1 cellular context compared by ENCODE assay signal in genomic region chr2:85828725-85829124, GRCh38.
TF ChIP-seq lines count a peak whose summit lies in the region.

No MANE protein-coding gene starts in this region.

TF ChIP-seq in K562, 482 proteins besides CTCF, POLR2A, EP300 and RAD21 (continued from another document and continues in another):
- TF ChIP-seq ATF4 (CRISPR knock-in tag; IDR thresholded peaks at IDR 0.05) (peak; percentile 93), ETV1 (tag; conservative IDR thresholded peaks at IDR 0.05; ENCODE audit: low read depth) (peak; percentile 32; the same call in 1 of the 2 replicates), BCOR (IDR thresholded peaks at IDR 0.05) (no peak), HDAC8 (tag; IDR thresholded peaks at IDR 0.05) (peak; percentile 85), CBFB (CRISPR knock-in tag; IDR thresholded peaks at IDR 0.05) (no peak), CBFA2T2 (conservative IDR thresholded peaks at IDR 0.05) (no peak), ZNF76 (CRISPR knock-in tag; IDR thresholded peaks at IDR 0.05; ENCODE audit: borderline replicate concordance) (peak; percentile 59), L3MBTL2 (IDR thresholded peaks at IDR 0.05) (peak; percentile 67), TCFL5 (CRISPR knock-in tag; conservative IDR thresholded peaks at IDR 0.05) (no peak), ZNF766 (CRISPR knock-in tag; conservative IDR thresholded peaks at IDR 0.05) (peak; percentile 68), ZNF174 (CRISPR knock-in tag; IDR thresholded peaks at IDR 0.05) (no peak), CTBP1 (IDR thresholded peaks at IDR 0.05; ENCODE audit: borderline replicate concordance) (peak; percentile 15; the same call in 1 of the 2 replicates), JUND (IDR thresholded peaks at IDR 0.05; ENCODE audit: borderline replicate concordance, low read depth, low read length) (peak; percentile 45), JUND (tag; IDR thresholded peaks at IDR 0.05; ENCODE audit: borderline replicate concordance, low read depth, low read length) (no peak), ARID3B (CRISPR knock-in tag; IDR thresholded peaks at IDR 0.05; ENCODE audit: borderline replicate concordance) (no peak), SMARCE1 (IDR thresholded peaks at IDR 0.05) (no peak), ZNF395 (CRISPR knock-in tag; IDR thresholded peaks at IDR 0.05) (peak; percentile 48; the same call in 1 of the 2 replicates), ZSCAN32 (CRISPR knock-in tag; IDR thresholded peaks at IDR 0.05) (peak; percentile 63; the same call in 1 of the 2 replicates), PTTG1 (tag; IDR thresholded peaks at IDR 0.05; ENCODE audit: low read depth) (peak; percentile 75), CXXC5 (CRISPR knock-in tag; IDR thresholded peaks at IDR 0.05) (peak; percentile 71), SMAD4 (CRISPR knock-in tag; conservative IDR thresholded peaks at IDR 0.05) (peak; percentile 86; the same call in 1 of the 2 replicates), TRIM24 (IDR thresholded peaks at IDR 0.05) (peak; percentile 85 to 93; a peak in 3 of 4 replicates), BCL6 (CRISPR knock-in tag; IDR thresholded peaks at IDR 0.05) (peak; percentile 71; the same call in 1 of the 2 replicates), MGA (IDR thresholded peaks at IDR 0.05) (peak; percentile 56; the same call in 1 of the 2 replicates)
- TF ChIP-seq, protein P1, sequence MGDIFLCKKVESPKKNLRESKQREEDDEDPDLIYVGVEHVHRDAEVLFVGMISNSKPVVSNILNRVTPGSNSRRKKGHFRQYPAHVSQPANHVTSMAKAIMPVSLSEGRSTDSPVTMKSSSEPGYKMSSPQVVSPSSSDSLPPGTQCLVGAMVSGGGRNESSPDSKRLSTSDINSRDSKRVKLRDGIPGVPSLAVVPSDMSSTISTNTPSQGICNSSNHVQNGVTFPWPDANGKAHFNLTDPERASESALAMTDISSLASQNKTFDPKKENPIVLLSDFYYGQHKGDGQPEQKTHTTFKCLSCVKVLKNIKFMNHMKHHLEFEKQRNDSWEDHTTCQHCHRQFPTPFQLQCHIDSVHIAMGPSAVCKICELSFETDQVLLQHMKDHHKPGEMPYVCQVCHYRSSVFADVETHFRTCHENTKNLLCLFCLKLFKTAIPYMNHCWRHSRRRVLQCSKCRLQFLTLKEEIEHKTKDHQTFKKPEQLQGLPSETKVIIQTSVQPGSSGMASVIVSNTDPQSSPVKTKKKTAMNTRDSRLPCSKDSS (IDR thresholded peaks at IDR 0.05; ENCODE audit: low read depth, partially characterized antibody): no peak
- TF ChIP-seq, protein P2, sequence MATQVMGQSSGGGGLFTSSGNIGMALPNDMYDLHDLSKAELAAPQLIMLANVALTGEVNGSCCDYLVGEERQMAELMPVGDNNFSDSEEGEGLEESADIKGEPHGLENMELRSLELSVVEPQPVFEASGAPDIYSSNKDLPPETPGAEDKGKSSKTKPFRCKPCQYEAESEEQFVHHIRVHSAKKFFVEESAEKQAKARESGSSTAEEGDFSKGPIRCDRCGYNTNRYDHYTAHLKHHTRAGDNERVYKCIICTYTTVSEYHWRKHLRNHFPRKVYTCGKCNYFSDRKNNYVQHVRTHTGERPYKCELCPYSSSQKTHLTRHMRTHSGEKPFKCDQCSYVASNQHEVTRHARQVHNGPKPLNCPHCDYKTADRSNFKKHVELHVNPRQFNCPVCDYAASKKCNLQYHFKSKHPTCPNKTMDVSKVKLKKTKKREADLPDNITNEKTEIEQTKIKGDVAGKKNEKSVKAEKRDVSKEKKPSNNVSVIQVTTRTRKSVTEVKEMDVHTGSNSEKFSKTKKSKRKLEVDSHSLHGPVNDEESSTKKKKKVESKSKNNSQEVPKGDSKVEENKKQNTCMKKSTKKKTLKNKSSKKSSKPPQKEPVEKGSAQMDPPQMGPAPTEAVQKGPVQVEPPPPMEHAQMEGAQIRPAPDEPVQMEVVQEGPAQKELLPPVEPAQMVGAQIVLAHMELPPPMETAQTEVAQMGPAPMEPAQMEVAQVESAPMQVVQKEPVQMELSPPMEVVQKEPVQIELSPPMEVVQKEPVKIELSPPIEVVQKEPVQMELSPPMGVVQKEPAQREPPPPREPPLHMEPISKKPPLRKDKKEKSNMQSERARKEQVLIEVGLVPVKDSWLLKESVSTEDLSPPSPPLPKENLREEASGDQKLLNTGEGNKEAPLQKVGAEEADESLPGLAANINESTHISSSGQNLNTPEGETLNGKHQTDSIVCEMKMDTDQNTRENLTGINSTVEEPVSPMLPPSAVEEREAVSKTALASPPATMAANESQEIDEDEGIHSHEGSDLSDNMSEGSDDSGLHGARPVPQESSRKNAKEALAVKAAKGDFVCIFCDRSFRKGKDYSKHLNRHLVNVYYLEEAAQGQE (CRISPR knock-in tag; IDR thresholded peaks at IDR 0.05; ENCODE audit: low read depth): 0 out of 2 replicates have a peak, but pooled peaks have one; percentile 18
